ENCODE assay signal across 14 cellular contexts in the genomic region with DNA sequence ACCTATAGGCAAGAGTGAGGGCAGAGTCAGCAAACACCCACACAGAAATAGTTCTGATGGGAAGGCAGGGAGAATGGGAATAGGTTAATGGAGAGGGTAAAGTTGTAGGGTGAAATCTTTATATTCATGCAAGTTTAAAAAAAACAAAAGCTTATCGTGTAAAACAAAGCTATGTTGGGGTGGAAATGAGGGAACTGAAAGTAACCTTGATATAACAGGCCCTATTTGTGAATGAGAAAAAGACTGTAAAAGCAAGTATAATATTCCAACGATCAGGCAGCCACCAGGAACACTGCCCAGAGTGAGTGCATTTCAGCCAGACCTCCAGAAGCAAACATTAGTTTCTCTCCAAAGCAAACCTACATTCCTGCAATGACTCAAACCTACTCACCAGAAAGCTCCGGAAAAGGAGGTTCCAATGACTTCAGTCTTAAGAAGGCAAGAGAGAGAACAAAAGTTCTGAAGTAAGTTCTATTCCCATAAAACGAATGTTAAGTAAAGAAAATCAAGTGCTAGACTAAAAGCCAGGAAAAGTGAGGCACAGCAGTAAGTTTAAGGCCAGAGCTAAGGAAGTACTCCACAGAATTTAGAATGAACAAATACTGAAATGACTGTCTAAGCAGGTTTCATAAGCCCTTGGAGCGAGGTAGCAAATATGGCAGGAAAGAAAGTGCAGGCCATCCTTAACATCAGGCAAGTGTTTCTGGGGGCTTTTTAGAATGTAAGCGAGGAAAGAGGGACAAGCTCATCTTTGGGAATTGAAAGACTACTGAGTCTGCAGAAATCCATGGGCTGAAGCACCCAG.
A peak's percentile ranks its signal among the peaks of the same experiment; 100 is the strongest.
DNase-seq lines count a peak whose midpoint lies in the region; ATAC-seq, FAIRE-seq and TF ChIP-seq lines count a peak whose summit lies in the region.
"Had no signal": no experiment of that assay in that cellular context is flagged by ENCODE, and none has a peak within 500 bp of the region (broad histone marks: within the 10 kb centered on the region; RNA-seq: fewer than 3 reads in every experiment).

No MANE protein-coding gene starts in this region.

- intact Hi-C loops in ascending aorta (cut with DNase I) (loop anchor here (10.0 kb wide), 1 partner anchor 425 kb away; no protein-coding TSS in a partner anchor), aorta (cut with DNase I) (no loop called here)

- DNase-seq in HCEC 1CT: peak; percentile 86
- peak in 1 of 2 donors; percentile 65 for DNase-seq in ascending aorta (ENCODE audit: low spot score in 2 of 2)
- DNase-seq in iris pigment epithelial cell (ENCODE audit: low read depth): peak; percentile 54
- DNase-seq in aorta: peak in 1 of 2 donors; percentile 48
- no peak for DNase-seq in small intestine
- DNase-seq in NCI-H526 treated with DMSO at 0.1 percent for 48 hours (lab: John Stamatoyannopoulos, UW): no peak
- DNase-seq: activated CD8-positive, alpha-beta T cell treated with anti-CD3 and anti-CD28 coated beads, Interleukin-2, amount 10 ng/mL, durations not matched to agents 7 days and 5 days; activated gamma-delta T cell; colonic mucosa; MV-4-11; T1000 had no signal

- H3K9me3 ChIP-seq in ascending aorta (no peaks in the 10 kb centered on the region), aorta (ENCODE audit: control insufficient read depth, low read length) (no peaks in the 10 kb centered on the region), small intestine (ENCODE audit: control insufficient read depth, low read depth) (no peaks in the 10 kb centered on the region)
- H3K9me3 ChIP-seq: colonic mucosa had no signal

- FAIRE-seq in small intestine (lab: Jason Lieb, UNC): no peak

- H3K4me1 ChIP-seq in ascending aorta (peaks cover 0 to 12% of the 10 kb centered on the region in 2 donors), aorta (ENCODE audit: control insufficient read depth in 1 of 2, insufficient read depth in 2 of 2, low read length in 2 of 2) (peaks cover 1 to 5% of the 10 kb centered on the region in 2 donors), small intestine (ENCODE audit: control insufficient read depth in 2 of 2, insufficient read depth in 1 of 2, low read depth in 1 of 2, low read length in 1 of 2) (no peaks in the 10 kb centered on the region)
- H3K4me1 ChIP-seq: colonic mucosa had no signal

- H3K36me3 ChIP-seq in ascending aorta (no peaks in the 10 kb centered on the region), aorta (ENCODE audit: control insufficient read depth in 1 of 2, insufficient read depth in 2 of 2, low read length in 1 of 2) (no peaks in the 10 kb centered on the region), small intestine (ENCODE audit: control insufficient read depth in 2 of 2, insufficient read depth in 2 of 2, low read length in 2 of 2) (no peaks in the 10 kb centered on the region)
- H3K36me3 ChIP-seq: colonic mucosa had no signal

- H3K27ac ChIP-seq in ascending aorta (peak overlapping the region; percentile 89 to 90), aorta (ENCODE audit: low read depth in 1 of 2, low read length in 2 of 2) (peak overlapping the region; percentile 87 to 90), small intestine (ENCODE audit: low read depth in 1 of 2, low read length in 1 of 2) (no peak overlapping the region)
- H3K27ac ChIP-seq: colonic mucosa, RWPE1 had no signal

- TF ChIP-seq CTCF in ascending aorta (IDR thresholded peaks at IDR 0.05): no peak

- ATAC-seq in aorta (ENCODE audit: low FRiP score) (peak; percentile 74), HG03460 (IDR thresholded peaks at IDR 0.05; ENCODE audit: unreplicated experiment) (no peak)
- ATAC-seq: activated CD8-positive, alpha-beta T cell treated with anti-CD3 and anti-CD28 coated beads, Interleukin-2, amount 10 ng/mL, durations not matched to agents 7 days and 5 days; left lobe of liver had no signal

- H3K27me3 ChIP-seq in ascending aorta (no peaks in the 10 kb centered on the region), aorta (ENCODE audit: control insufficient read depth in 1 of 2, insufficient read depth in 2 of 2, low read length in 1 of 2) (no peaks in the 10 kb centered on the region), small intestine (ENCODE audit: control insufficient read depth in 2 of 2, insufficient read depth in 2 of 2, low read length in 2 of 2) (no peaks in the 10 kb centered on the region)
- H3K27me3 ChIP-seq: colonic mucosa had no signal

- WGBS in aorta, 2 donors: 23 to 26% methylated on average over 6 of the region's 6 CpGs
- WGBS in small intestine, 3 donors: 61 to 77% (median 65%) methylated on average over 6 of the region's 6 CpGs

- H3K4me3 ChIP-seq in ascending aorta: peak overlapping the region in 1 of 2 donors; percentile 14
- H3K4me3 ChIP-seq in aorta (ENCODE audit: low read length in 2 of 2): peak overlapping the region in 1 of 2 donors; percentile 10
- no peak overlapping the region for H3K4me3 ChIP-seq in small intestine (ENCODE audit: low read depth in 1 of 2, low read length in 2 of 2)
- H3K4me3 ChIP-seq: colonic mucosa had no signal

Comparison
In these comparisons a context has a peak if more than half of its experiments do, and no peak if none do; other contexts are left out.
1. DNase-seq: peak in HCEC 1CT (single experiment) and iris pigment epithelial cell (single experiment); none in small intestine (single experiment) and NCI-H526 treated with DMSO at 0.1 percent for 48 hours (single experiment).
2. H3K27ac ChIP-seq: peak in ascending aorta (2 of 2) and aorta (2 of 2); none in small intestine (0 of 2).